23 cellular contexts compared by ENCODE assay signal in genomic region chr9:91029621-91030361, GRCh38.
DNase-seq lines count a peak whose midpoint lies in the region; ATAC-seq and TF ChIP-seq lines count a peak whose summit lies in the region.
"Had no signal": no experiment of that assay in that cellular context is flagged by ENCODE, and none has a peak within 500 bp of the region (broad histone marks: within the 10 kb centered on the region; RNA-seq: fewer than 3 reads in every experiment).

No MANE protein-coding gene starts in this region.

- WGBS in liver, result 72% methylated on average over 18 of the region's 18 CpGs

- no peak overlapping the region for H3K9ac ChIP-seq in liver (ENCODE audit: low read depth in 1 of 2, low read length in 2 of 2)
- H3K9ac ChIP-seq in colonic mucosa (ENCODE audit: low read depth in 2 of 2, low read length in 2 of 2), result no peak overlapping the region

- ATAC-seq in sciatic nerve, result peak; percentile 75
- no peak for ATAC-seq in SK-N-SH treated with all-trans-retinoic acid at 6 μM for 48 hours

- H3K4me1 ChIP-seq in liver (ENCODE audit: control insufficient read depth in 4 of 4, insufficient read depth in 4 of 4, low read length in 3 of 4) (peaks cover 0 to 8% (median 3%) of the 10 kb centered on the region in 4 donors), colonic mucosa (no peaks in the 10 kb centered on the region)
- H3K4me1 ChIP-seq: Peyer's patch had no signal

- TF ChIP-seq CTCF in coronary artery (IDR thresholded peaks at IDR 0.05), result no peak
- TF ChIP-seq CTCF in liver (IDR thresholded peaks at IDR 0.05; ENCODE audit: low read depth, low read length, missing input control), result no peak
- TF ChIP-seq CTCF in colonic mucosa (IDR thresholded peaks at IDR 0.05), result no peak

- no peaks in the 10 kb centered on the region for H3K9me3 ChIP-seq in liver (ENCODE audit: control insufficient read depth in 4 of 4, low read length in 3 of 4)
- H3K9me3 ChIP-seq in colonic mucosa, result no peaks in the 10 kb centered on the region
- H3K9me3 ChIP-seq: Peyer's patch had no signal

- H3K4me3 ChIP-seq in coronary artery, result no peak overlapping the region
- H3K4me3 ChIP-seq in liver (ENCODE audit: low read depth in 1 of 3, low read length in 3 of 3), result no peak overlapping the region
- H3K4me3 ChIP-seq in colonic mucosa, result no peak overlapping the region
- H3K4me3 ChIP-seq: Peyer's patch had no signal

- H3K27me3 ChIP-seq in liver (ENCODE audit: control insufficient read depth in 4 of 4, insufficient read depth in 4 of 4, low read length in 3 of 4) (no peaks in the 10 kb centered on the region), colonic mucosa (no peaks in the 10 kb centered on the region)
- H3K27me3 ChIP-seq: Peyer's patch had no signal

- no peak overlapping the region for H3K27ac ChIP-seq in coronary artery
- no peak overlapping the region for H3K27ac ChIP-seq in liver (ENCODE audit: low read depth in 1 of 2, low read length in 2 of 2)
- no peak overlapping the region for H3K27ac ChIP-seq in colonic mucosa
- H3K27ac ChIP-seq: 22Rv1, Peyer's patch had no signal

- H3K36me3 ChIP-seq in liver (ENCODE audit: control insufficient read depth in 4 of 4, insufficient read depth in 3 of 4, low read depth in 1 of 4, low read length in 3 of 4) (no peaks in the 10 kb centered on the region), colonic mucosa (no peaks in the 10 kb centered on the region)
- H3K36me3 ChIP-seq: Peyer's patch had no signal

- DNase-seq in DMS53 (lab: John Stamatoyannopoulos, UW) (peak; percentile 26), DMS53 treated with DMSO at 0.1 percent for 48 hours (lab: John Stamatoyannopoulos, UW; ENCODE audit: unreplicated experiment) (no peak), coronary artery (ENCODE audit: low spot score) (peak; percentile 41), sciatic nerve (ENCODE audit: low spot score) (no peak), DMS153 (lab: John Stamatoyannopoulos, UW) (no peak), colonic mucosa (no peak)
- DNase-seq: ACHN; AML-193; C1 segment of cervical spinal cord; Calu3; CD8-positive, alpha-beta memory T cell; EL; H7; HFFc6; KBM-7; NCI-H1092 treated with DMSO at 0.1 percent for 48 hours; NCI-H1436 treated with DMSO at 0.1 percent for 48 hours; NCI-H1930; NCI-H774 had no signal

- no peak for TF ChIP-seq RAD21 in liver (IDR thresholded peaks at IDR 0.05)

- intact Hi-C loops in sciatic nerve (cut with DNase I), result loop anchor here (10.0 kb wide), 1 partner anchor 395 kb away; the partner anchor contains the start of gene NFIL3
- intact Hi-C loops in colonic mucosa (cut with DNase I), result loop anchor here (10.0 kb wide), 1 partner anchor 115 kb away; no protein-coding TSS in a partner anchor

TF ChIP-seq in liver, 16 proteins besides CTCF, POLR2A, EP300 and RAD21 (continues in another document):
- TF ChIP-seq JUND (IDR thresholded peaks at IDR 0.05) (no peak), SP1 (IDR thresholded peaks at IDR 0.05) (peak; percentile 17), HNF4A (conservative IDR thresholded peaks at IDR 0.05) (peak; percentile 9 to 53), YY1 (IDR thresholded peaks at IDR 0.05) (no peak), ZBTB33 (IDR thresholded peaks at IDR 0.05) (no peak), REST (IDR thresholded peaks at IDR 0.05) (no peak), TAF1 (conservative IDR thresholded peaks at IDR 0.05) (no peak), FOXA1 (IDR thresholded peaks at IDR 0.05) (no peak)

TF ChIP-seq in SK-N-SH treated with all-trans-retinoic acid at 6 μM for 48 hours, 23 proteins besides CTCF, POLR2A, EP300 and RAD21:
- TF ChIP-seq ZNF70 (CRISPR knock-in tag; IDR thresholded peaks at IDR 0.05), result no peak
- TF ChIP-seq ARNTL (CRISPR knock-in tag; IDR thresholded peaks at IDR 0.05; ENCODE audit: borderline replicate concordance, low read depth), result no peak
- no peak for TF ChIP-seq GLIS3 (CRISPR knock-in tag; IDR thresholded peaks at IDR 0.05)
- no peak for TF ChIP-seq ISL1 (CRISPR knock-in tag; IDR thresholded peaks at IDR 0.05)
- TF ChIP-seq TOX (CRISPR knock-in tag; IDR thresholded peaks at IDR 0.05; ENCODE audit: borderline replicate concordance), result no peak
- no peak for TF ChIP-seq PATZ1 (CRISPR knock-in tag; IDR thresholded peaks at IDR 0.05; ENCODE audit: borderline replicate concordance)
- no peak for TF ChIP-seq ZNF565 (CRISPR knock-in tag; conservative IDR thresholded peaks at IDR 0.05; ENCODE audit: low read depth)
- TF ChIP-seq POU6F1 (CRISPR knock-in tag; IDR thresholded peaks at IDR 0.05; ENCODE audit: borderline replicate concordance, low read depth), result no peak
- TF ChIP-seq ZFP3 (CRISPR knock-in tag; IDR thresholded peaks at IDR 0.05), result no peak
- TF ChIP-seq TSHZ2 (CRISPR knock-in tag; IDR thresholded peaks at IDR 0.05), result no peak
- TF ChIP-seq ZFP30 (CRISPR knock-in tag; IDR thresholded peaks at IDR 0.05), result no peak
- TF ChIP-seq CREB5 (CRISPR knock-in tag; IDR thresholded peaks at IDR 0.05; ENCODE audit: low read depth), result no peak
- no peak for TF ChIP-seq ESRRG (CRISPR knock-in tag; IDR thresholded peaks at IDR 0.05)
- TF ChIP-seq TCF4 (CRISPR knock-in tag; IDR thresholded peaks at IDR 0.05; ENCODE audit: borderline replicate concordance), result no peak

Comparison
In these comparisons a context has a peak if more than half of its experiments do, and no peak if none do; other contexts are left out.
1. DNase-seq: peak in DMS53 (single experiment) and coronary artery (single experiment); none in DMS53 treated with DMSO at 0.1 percent for 48 hours (single experiment), sciatic nerve (single experiment), DMS153 (single experiment) and colonic mucosa (single experiment).